18 cellular contexts compared by ENCODE assay signal in genomic region chr19:5356428-5356827, GRCh38. TPM values are rescaled to one million over a fixed set of nuclear protein-coding genes. Genes with fewer than 3 reads are reported as not detected.
DNase-seq lines count a peak whose midpoint lies in the region; ATAC-seq, FAIRE-seq and TF ChIP-seq lines count a peak whose summit lies in the region.
"Had no signal": no experiment of that assay in that cellular context is flagged by ENCODE, and none has a peak within 500 bp of the region (broad histone marks: within the 10 kb centered on the region; RNA-seq: fewer than 3 reads in every experiment).

No MANE protein-coding gene starts in this region.

- ATAC-seq in HepG2 (no peak), left colon (no peak)

- H3K9me3 ChIP-seq in A673 (ENCODE audit: low read depth, low read length, poor library complexity, severe bottlenecking) (no peaks in the 10 kb centered on the region), astrocyte (ENCODE audit: insufficient read depth, low read depth, low read length) (no peaks in the 10 kb centered on the region), HepG2 (ENCODE audit: low read length) (no peaks in the 10 kb centered on the region)

- H4K20me1 ChIP-seq in astrocyte (ENCODE audit: insufficient read depth, low read length) (no peaks in the 10 kb centered on the region), HepG2 (ENCODE audit: insufficient read depth, low read length) (no peaks in the 10 kb centered on the region)

- no peaks in the 10 kb centered on the region for H3K4me1 Mint-ChIP-seq in astrocyte (ENCODE audit: low read depth, unreplicated experiment)

- TF ChIP-seq EP300 in Ishikawa (IDR thresholded peaks at IDR 0.05; ENCODE audit: borderline replicate concordance) = no peak
- no peak for TF ChIP-seq EP300 in HepG2 (IDR thresholded peaks at IDR 0.05; ENCODE audit: low read depth in 2 of 2, low read length in 2 of 2)
- TF ChIP-seq EP300 in HepG2 (CRISPR knock-in tag; IDR thresholded peaks at IDR 0.05; ENCODE audit: borderline replicate concordance) = no peak

- H3K9ac ChIP-seq in astrocyte (ENCODE audit: low read length) (no peak overlapping the region), HepG2 (ENCODE audit: insufficient read depth, low read depth, low read length) (no peak overlapping the region)

- BruUV-seq in A673 (replicated peaks; lab: Mats Ljungman, UMichigan) (no TSS peak), HepG2 (replicated peaks; lab: Mats Ljungman, UMichigan) (no TSS peak)

- no peak for TF ChIP-seq CTCF in A673 (conservative IDR thresholded peaks at IDR 0.05; ENCODE audit: low read depth, low read length)
- TF ChIP-seq CTCF in astrocyte (IDR thresholded peaks at IDR 0.05; ENCODE audit: insufficient read depth, low read depth, low read length) = no peak
- TF ChIP-seq CTCF in HepG2 (CRISPR knock-in tag; IDR thresholded peaks at IDR 0.05) = no peak

- H3K4me1 ChIP-seq in A673 (ENCODE audit: insufficient read depth, low read length, poor library complexity, severe bottlenecking) (no peaks in the 10 kb centered on the region), astrocyte (ENCODE audit: insufficient read depth, low read length) (no peaks in the 10 kb centered on the region), HepG2 (ENCODE audit: insufficient read depth, low read length) (peaks cover 24% of the 10 kb centered on the region)

- H3K9me3 Mint-ChIP-seq in astrocyte (ENCODE audit: unreplicated experiment) = no peaks in the 10 kb centered on the region
- H3K9me3 Mint-ChIP-seq: HFFc6 had no signal

- TF ChIP-seq RAD21 in Ishikawa (IDR thresholded peaks at IDR 0.05; ENCODE audit: low read depth) (no peak), HepG2 (CRISPR knock-in tag; IDR thresholded peaks at IDR 0.05) (no peak)

- H2AFZ ChIP-seq in astrocyte (ENCODE audit: low read depth, low read length) = no peak overlapping the region
- no peak overlapping the region for H2AFZ ChIP-seq in HepG2 (ENCODE audit: low read length)

- H3K4me3 ChIP-seq in A673 (ENCODE audit: low read depth, low read length, poor library complexity, severe bottlenecking) (no peak overlapping the region), astrocyte (ENCODE audit: insufficient read depth, low read depth, low read length) (no peak overlapping the region), HepG2 (replicated peaks in 1 of 3; ENCODE audit: insufficient read depth in 1 of 3, low read depth in 2 of 3, low read length in 3 of 3) (no peak overlapping the region)

- H3K27me3 ChIP-seq in A673 (replicated peaks; ENCODE audit: insufficient read depth, low read depth, low read length, poor library complexity) (no peaks in the 10 kb centered on the region), astrocyte (ENCODE audit: insufficient read depth, low read length) (peaks cover 3% of the 10 kb centered on the region), HepG2 (ENCODE audit: control insufficient read depth in 1 of 2, insufficient read depth in 2 of 2, low read length in 2 of 2) (peaks cover 0 to 1% of the 10 kb centered on the region in 2 experiments; a peak in 1 of 5 replicates)

- H3K27ac Mint-ChIP-seq in astrocyte (ENCODE audit: unreplicated experiment) = no peak overlapping the region
- H3K27ac Mint-ChIP-seq: CD4-positive, CD25-positive, alpha-beta regulatory T cell; HFFc6 had no signal

- no peaks in the 10 kb centered on the region for H3K36me3 Mint-ChIP-seq in astrocyte (ENCODE audit: low read depth, unreplicated experiment)
- H3K36me3 Mint-ChIP-seq: CD4-positive, CD25-positive, alpha-beta regulatory T cell had no signal

- H3K79me2 ChIP-seq in astrocyte (ENCODE audit: insufficient read depth, low read length) (no peaks in the 10 kb centered on the region), HepG2 (ENCODE audit: insufficient read depth, low read length) (no peaks in the 10 kb centered on the region)

- FAIRE-seq in astrocyte (lab: Jason Lieb, UNC) (no peak), HepG2 (lab: Jason Lieb, UNC) (no peak)
- FAIRE-seq: G401.6, GM12892 had no signal

- 45% methylated on average over 5 of the region's 5 CpGs for WGBS in HepG2 (ENCODE audit: low lambda C conversion rate)

- intact Hi-C loops in A673 (cut with micrococcal nuclease; ENCODE audit: unreplicated experiment) = loop anchor here (10.0 kb wide), 1 partner anchor 312 kb away; no protein-coding TSS in a partner anchor
- intact Hi-C loops in HepG2 (cut with micrococcal nuclease; ENCODE audit: unreplicated experiment) = loop anchor here (10.0 kb wide), 1 partner anchor 128 kb away; no protein-coding TSS in a partner anchor
- intact Hi-C loops in left colon (cut with DNase I, micrococcal nuclease) = no loop called here

- POLR2A ChIA-PET in A673 (lab: Charles Lee; ENCODE audit: low non-redundant PET) (no interaction called here), HepG2 (lab: Yijun Ruan, JAX) (no interaction called here)

- in situ Hi-C loops in HepG2 (cut with HindIII; ENCODE audit: extremely low pct_ligation_motif_present, low pct_unique_long_range_greater_than_20kb) = no loop called here

- peaks cover 74% of the 10 kb centered on the region for H3K27me3 Mint-ChIP-seq in astrocyte (ENCODE audit: low read depth, unreplicated experiment)

- no peak for TF ChIP-seq POLR2A in HepG2 (IDR thresholded peaks at IDR 0.05; ENCODE audit: insufficient read depth in 1 of 2, low read depth in 2 of 2, low read length in 2 of 2)

- no peak overlapping the region for H3K27ac ChIP-seq in A673 (ENCODE audit: low read depth, low read length, poor library complexity, severe bottlenecking)
- H3K27ac ChIP-seq in astrocyte (ENCODE audit: low read depth, low read length) = no peak overlapping the region
- no peak overlapping the region for H3K27ac ChIP-seq in HepG2 (ENCODE audit: extremely low read length, insufficient read depth, low read length)

- peak; percentile 49 for DNase-seq in A673 (ENCODE audit: low spot score)
- peak; percentile 22 for DNase-seq in astrocyte (ENCODE audit: low read depth)
- no peak for DNase-seq in HepG2 (ENCODE audit: low spot score)
- DNase-seq in left colon = no peak
- DNase-seq in HT-29 (ENCODE audit: low spot score) = no peak
- no peak for DNase-seq in activated CD8-positive, alpha-beta memory T cell treated with anti-CD3 and anti-CD28 coated beads for 24 hours
- DNase-seq in OCI-M1 (lab: John Stamatoyannopoulos, UW) = no peak
- DNase-seq: Calu3; CD4-positive, CD25-positive, alpha-beta regulatory T cell; HFFc6; IMR-90; NCI-H1436 treated with DMSO at 0.1 percent for 48 hours; NCI-H2081; NCI-H526; T-helper 1 cell had no signal

- CTCF ChIA-PET in A673 (lab: Charles Lee) = interaction anchor here (0.9 kb wide), 1 partner anchor 22 kb away, joined by 3 read pairs; no protein-coding TSS in a partner anchor
- CTCF ChIA-PET in HepG2 (lab: Yijun Ruan, JAX; ENCODE audit: low intra/inter-chr PET ratio, low total read pairs) = no interaction called here

- H3K4me2 ChIP-seq in astrocyte (ENCODE audit: low read length) = no peak overlapping the region
- no peak overlapping the region for H3K4me2 ChIP-seq in HepG2 (ENCODE audit: low read depth, low read length)

- H3K4me3 Mint-ChIP-seq in astrocyte (ENCODE audit: unreplicated experiment) = no peak overlapping the region
- H3K4me3 Mint-ChIP-seq: CD4-positive, CD25-positive, alpha-beta regulatory T cell; HFFc6 had no signal

- H3K36me3 ChIP-seq in A673 (ENCODE audit: insufficient read depth, low read length, poor library complexity, severe bottlenecking) (no peaks in the 10 kb centered on the region), astrocyte (ENCODE audit: insufficient read depth, low read length) (no peaks in the 10 kb centered on the region), HepG2 (replicated peaks in 1 of 2; ENCODE audit: control insufficient read depth in 1 of 2, insufficient read depth in 2 of 2, low read length in 2 of 2) (no peaks in the 10 kb centered on the region)

TF ChIP-seq in Ishikawa, 13 proteins besides CTCF, POLR2A, EP300 and RAD21 (continues in another document):
- TF ChIP-seq CEBPB (IDR thresholded peaks at IDR 0.05) (no peak), NFIC (IDR thresholded peaks at IDR 0.05) (no peak), EGR1 (IDR thresholded peaks at IDR 0.05) (peak; percentile 24; the same call in 1 of the 2 replicates), TAF1 (IDR thresholded peaks at IDR 0.05; ENCODE audit: low read depth) (no peak)

TF ChIP-seq in HepG2, 621 proteins besides CTCF, POLR2A, EP300 and RAD21 (continues in another document):
- peak; percentile 59; the same call in 1 of the 2 replicates for TF ChIP-seq ZMYM3 (CRISPR knock-in tag; IDR thresholded peaks at IDR 0.05)
- TF ChIP-seq ZKSCAN8 (CRISPR knock-in tag; IDR thresholded peaks at IDR 0.05; ENCODE audit: borderline replicate concordance) = peak; percentile 84

RNA-seq across cellular contexts. Expression of gene PTPRS, which starts 15.8 kb away (rescaled TPM):
- total RNA-seq in A673 (2021) (215 and 240 TPM in 2 replicates), astrocyte (125 and 142 TPM in 2 replicates), HepG2 (2016; rRNA removed; fragmentation: Illumina TruSeq; extraction: Trizol) (21.3 and 32.7 TPM in 2 replicates), left colon (10 to 100 TPM; 11.8 to 27.6 TPM)
- 8.8 and 10.2 TPM in 2 replicates for total RNA-seq in HepG2 (2016; cell fraction: cytosol; rRNA removed; fragmentation: Illumina TruSeq; extraction: Trizol; ENCODE audit: low read depth)
- total RNA-seq in HepG2 (2016; cell fraction: insoluble cytoplasmic fraction; rRNA removed; fragmentation: Illumina TruSeq; extraction: Trizol) = 17.7 and 32.1 TPM in 2 replicates
- total RNA-seq in HepG2 (2016; cell fraction: membrane; rRNA removed; fragmentation: Illumina TruSeq; extraction: Trizol) = 21.8 and 23.0 TPM in 2 replicates
- total RNA-seq in HepG2 (2016; cell fraction: nucleus; rRNA removed; fragmentation: Illumina TruSeq; extraction: Trizol) = 57.4 and 62.6 TPM in 2 replicates
- 43.9 and 63.5 TPM in 2 replicates for polyA plus RNA-seq in HepG2 (2011; rRNA removed)
- 36.8 and 40.6 TPM in 2 replicates for polyA plus RNA-seq in HepG2 (2011; cell fraction: cytosol; rRNA removed)
- polyA plus RNA-seq in HepG2 (2011; cell fraction: nucleus; rRNA removed) = 194 and 221 TPM in 2 replicates
- polyA plus RNA-seq in HepG2 (2012) = 24.6 and 49.4 TPM in 2 replicates
- 4.6 and 4.7 TPM in 2 replicates for polyA plus RNA-seq in HepG2 (2016; cell fraction: cytosol; fragmentation: Illumina TruSeq; extraction: Trizol; ENCODE audit: low read depth)
- polyA plus RNA-seq in HepG2 (2016; cell fraction: insoluble cytoplasmic fraction; fragmentation: Illumina TruSeq; extraction: Trizol; ENCODE audit: low read depth) = 8.4 and 10.5 TPM in 2 replicates
- 5.1 and 5.2 TPM in 2 replicates for polyA plus RNA-seq in HepG2 (2016; cell fraction: membrane; fragmentation: Illumina TruSeq; extraction: Trizol; ENCODE audit: low read depth)
- polyA plus RNA-seq in HepG2 (2016; cell fraction: nucleus; fragmentation: Illumina TruSeq; extraction: Trizol; ENCODE audit: insufficient read depth, low read depth) = 68.7 and 77.5 TPM in 2 replicates
- polyA minus RNA-seq in HepG2 (2011; rRNA and poly(A)+ RNA removed; ENCODE audit: low replicate concordance) = 65.7 and 175 TPM in 2 replicates
- 79.6 and 103 TPM in 2 replicates for polyA minus RNA-seq in HepG2 (2011; cell fraction: cytosol; rRNA and poly(A)+ RNA removed)
- polyA minus RNA-seq in HepG2 (2011; cell fraction: nucleus; rRNA and poly(A)+ RNA removed) = 55.6 and 71.9 TPM in 2 replicates
- total RNA-seq in HT-29 (2014; rRNA removed; shearing (Covaris generic)) = 0.03 and 0.08 TPM in 2 replicates

Comparison
In these comparisons a context has a peak if more than half of its experiments do, and no peak if none do; other contexts are left out.
1. DNase-seq: peak in A673 (single experiment) and astrocyte (single experiment); none in HepG2 (single experiment), left colon (0 of 2), HT-29 (single experiment), activated CD8-positive, alpha-beta memory T cell treated with anti-CD3 and anti-CD28 coated beads for 24 hours (single experiment) and OCI-M1 (single experiment).
2. intact Hi-C loops: an anchor here in A673 (10.0 kb wide) and HepG2 (10.0 kb wide); none called in left colon.